ENCODE assay signal across 10 cellular contexts in the genomic region with DNA sequence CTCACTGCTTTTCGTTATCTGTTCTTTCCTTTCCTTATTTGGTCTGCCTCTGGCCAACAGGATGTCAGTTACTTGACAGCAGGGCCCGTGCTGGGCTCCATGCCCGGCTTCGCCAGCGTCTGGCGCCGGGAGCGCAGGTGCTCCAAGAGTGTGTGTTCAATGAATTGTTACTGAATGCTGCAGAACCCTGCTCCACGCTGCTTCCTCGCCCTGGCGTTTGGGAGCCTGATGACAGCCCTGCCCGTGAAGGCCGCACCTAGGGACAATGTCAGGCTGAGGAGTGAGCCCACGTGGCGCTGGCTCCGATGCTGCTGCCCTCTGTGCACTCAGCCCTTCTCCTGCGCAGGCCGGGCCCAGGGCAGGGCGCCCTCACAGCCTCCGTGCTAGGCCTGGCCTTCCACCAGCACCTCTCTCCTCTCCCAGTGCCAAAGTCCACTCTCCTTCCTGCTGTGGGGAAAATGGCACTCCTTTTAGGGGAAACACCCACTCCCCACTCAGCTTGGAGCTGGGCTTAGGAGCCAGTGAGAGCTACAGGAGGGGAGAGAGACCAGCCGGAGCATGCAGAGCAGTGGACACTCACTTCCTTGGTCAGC. TPM values are rescaled to one million over a fixed set of nuclear protein-coding genes. Genes with fewer than 3 reads are reported as not detected.
DNase-seq lines count a peak whose midpoint lies in the region; ATAC-seq, FAIRE-seq and TF ChIP-seq lines count a peak whose summit lies in the region.
"Had no signal": no experiment of that assay in that cellular context is flagged by ENCODE, and none has a peak within 500 bp of the region (broad histone marks: within the 10 kb centered on the region; RNA-seq: fewer than 3 reads in every experiment).

No MANE protein-coding gene starts in this region.

- H3K4me1 ChIP-seq in upper lobe of right lung, result peaks cover 9% of the 10 kb centered on the region

- no peak overlapping the region for H3K27ac Mint-ChIP-seq in activated CD8-positive, alpha-beta memory T cell treated with anti-CD3 and anti-CD28 coated beads, Interleukin-2, amount 10 ng/mL, durations not matched to agents 7 days and 5 days
- no peak overlapping the region for H3K27ac Mint-ChIP-seq in activated naive CD4-positive, alpha-beta T cell treated with anti-CD3 and anti-CD28 coated beads, Interleukin-2, amount 50 U/mL, for 72 hours

- FAIRE-seq in RCC 7860 (lab: Jason Lieb, UNC), result no peak

- no peak for TF ChIP-seq CTCF in upper lobe of right lung (IDR thresholded peaks at IDR 0.05)

- H3K27me3 Mint-ChIP-seq in activated CD8-positive, alpha-beta memory T cell treated with anti-CD3 and anti-CD28 coated beads, Interleukin-2, amount 10 ng/mL, durations not matched to agents 7 days and 5 days, result no peaks in the 10 kb centered on the region
- H3K27me3 Mint-ChIP-seq: naive thymus-derived CD8-positive, alpha-beta T cell had no signal

- no peaks in the 10 kb centered on the region for H3K9me3 Mint-ChIP-seq in activated CD8-positive, alpha-beta memory T cell treated with anti-CD3 and anti-CD28 coated beads, Interleukin-2, amount 10 ng/mL, durations not matched to agents 7 days and 5 days (ENCODE audit: low read depth)
- H3K9me3 Mint-ChIP-seq in activated naive CD4-positive, alpha-beta T cell treated with anti-CD3 and anti-CD28 coated beads, Interleukin-2, amount 50 U/mL, for 72 hours, result no peaks in the 10 kb centered on the region
- H3K9me3 Mint-ChIP-seq: naive thymus-derived CD8-positive, alpha-beta T cell had no signal

- H3K4me1 Mint-ChIP-seq in activated CD8-positive, alpha-beta memory T cell treated with anti-CD3 and anti-CD28 coated beads, Interleukin-2, amount 10 ng/mL, durations not matched to agents 7 days and 5 days, result no peaks in the 10 kb centered on the region

- no peaks in the 10 kb centered on the region for H3K9me3 ChIP-seq in upper lobe of right lung

- H3K36me3 Mint-ChIP-seq in activated CD8-positive, alpha-beta memory T cell treated with anti-CD3 and anti-CD28 coated beads, Interleukin-2, amount 10 ng/mL, durations not matched to agents 7 days and 5 days, result no peaks in the 10 kb centered on the region
- no peaks in the 10 kb centered on the region for H3K36me3 Mint-ChIP-seq in activated naive CD4-positive, alpha-beta T cell treated with anti-CD3 and anti-CD28 coated beads, Interleukin-2, amount 50 U/mL, for 72 hours
- H3K36me3 Mint-ChIP-seq: naive thymus-derived CD8-positive, alpha-beta T cell had no signal

- CTCF ChIA-PET in activated CD8-positive, alpha-beta memory T cell treated with anti-CD3 and anti-CD28 coated beads, Interleukin-2, amount 10 ng/mL, durations not matched to agents 7 days and 5 days (lab: Charles Lee), result no interaction called here

- H3K4me3 Mint-ChIP-seq in activated CD8-positive, alpha-beta memory T cell treated with anti-CD3 and anti-CD28 coated beads, Interleukin-2, amount 10 ng/mL, durations not matched to agents 7 days and 5 days, result no peak overlapping the region
- H3K4me3 Mint-ChIP-seq: naive thymus-derived CD8-positive, alpha-beta T cell had no signal

- no peaks in the 10 kb centered on the region for H3K36me3 ChIP-seq in upper lobe of right lung

- intact Hi-C loops in upper lobe of right lung (cut with DNase I), result no loop called here

- no peak overlapping the region for H3K4me3 ChIP-seq in upper lobe of right lung

- peak; percentile 44 for DNase-seq in activated CD8-positive, alpha-beta memory T cell treated with anti-CD3 and anti-CD28 coated beads for 24 hours
- no peak for DNase-seq in activated CD8-positive, alpha-beta memory T cell treated with anti-CD3 and anti-CD28 coated beads, Interleukin-2, amount 10 ng/mL, durations not matched to agents 7 days and 5 days
- DNase-seq in astrocyte of the hippocampus (ENCODE audit: low read depth, low spot score) (peak; percentile 65), left lobe of liver (ENCODE audit: low spot score) (peak; percentile 77), upper lobe of right lung (peak; percentile 89), RCC 7860 (ENCODE audit: low spot score) (no peak), COLO829 (ENCODE audit: low spot score) (no peak)
- no peak for DNase-seq in activated naive CD4-positive, alpha-beta T cell treated with anti-CD3 and anti-CD28 coated beads, Interleukin-2, amount 50 U/mL, for 72 hours (ENCODE audit: low spot score in 2 of 2)
- DNase-seq: NCI-H524 had no signal

- H3K27me3 ChIP-seq in upper lobe of right lung, result no peaks in the 10 kb centered on the region

- H3K27ac ChIP-seq in upper lobe of right lung, result peak overlapping the region; percentile 17

- no peak for ATAC-seq in activated CD8-positive, alpha-beta memory T cell treated with anti-CD3 and anti-CD28 coated beads, Interleukin-2, amount 10 ng/mL, durations not matched to agents 7 days and 5 days
- ATAC-seq in left lobe of liver, result peak; percentile 94
- peak; percentile 82 for ATAC-seq in upper lobe of right lung
- ATAC-seq in activated naive CD4-positive, alpha-beta T cell treated with anti-CD3 and anti-CD28 coated beads, Interleukin-2, amount 50 U/mL, for 72 hours, result no peak
- ATAC-seq: naive thymus-derived CD8-positive, alpha-beta T cell had no signal

RNA-seq across cellular contexts. Expression of a gene that starts 51.4 kb away (rescaled TPM):
- 10 to 100 TPM; 19.4 to 20.0 TPM for total RNA-seq in activated CD8-positive, alpha-beta memory T cell treated with anti-CD3 and anti-CD28 coated beads, Interleukin-2, amount 10 ng/mL, durations not matched to agents 7 days and 5 days
- total RNA-seq in left lobe of liver (12.8 TPM), upper lobe of right lung (42.2 TPM)
- 10 to 100 TPM; 18.9 to 26.4 TPM for total RNA-seq in activated naive CD4-positive, alpha-beta T cell treated with anti-CD3 and anti-CD28 coated beads, Interleukin-2, amount 50 U/mL, for 72 hours

Comparison
In these comparisons a context has a peak if more than half of its experiments do, and no peak if none do; other contexts are left out.
1. DNase-seq: peak in activated CD8-positive, alpha-beta memory T cell treated with anti-CD3 and anti-CD28 coated beads for 24 hours (single experiment), astrocyte of the hippocampus (single experiment), left lobe of liver (single experiment) and upper lobe of right lung (single experiment); none in activated CD8-positive, alpha-beta memory T cell treated with anti-CD3 and anti-CD28 coated beads, Interleukin-2, amount 10 ng/mL, durations not matched to agents 7 days and 5 days (single experiment), activated naive CD4-positive, alpha-beta T cell treated with anti-CD3 and anti-CD28 coated beads, Interleukin-2, amount 50 U/mL, for 72 hours (0 of 2), RCC 7860 (single experiment) and COLO829 (single experiment).
2. ATAC-seq: peak in left lobe of liver (single experiment) and upper lobe of right lung (single experiment); none in activated CD8-positive, alpha-beta memory T cell treated with anti-CD3 and anti-CD28 coated beads, Interleukin-2, amount 10 ng/mL, durations not matched to agents 7 days and 5 days (single experiment) and activated naive CD4-positive, alpha-beta T cell treated with anti-CD3 and anti-CD28 coated beads, Interleukin-2, amount 50 U/mL, for 72 hours (0 of 2).